Comparison of ENCODE assay signal across 1 cellular context in genomic region chr4:190018201-190018920, GRCh38.
TF ChIP-seq lines count a peak whose summit lies in the region.

No MANE protein-coding gene starts in this region.

TF ChIP-seq in GM23338, 12 proteins besides CTCF, POLR2A, EP300 and RAD21 (continued from another document):
- TF ChIP-seq ETS1 (IDR thresholded peaks at IDR 0.05) = no peak
- no peak for TF ChIP-seq ZNF462 (CRISPR knock-in tag; IDR thresholded peaks at IDR 0.05)
- no peak for TF ChIP-seq JUNB (IDR thresholded peaks at IDR 0.05; ENCODE audit: unreplicated experiment)
- no peak for TF ChIP-seq STAT1 (IDR thresholded peaks at IDR 0.05; ENCODE audit: unreplicated experiment)
- TF ChIP-seq NANOG (IDR thresholded peaks at IDR 0.05; ENCODE audit: borderline replicate concordance) = no peak
